ENCODE assay signal across 9 cellular contexts in the genomic region with DNA sequence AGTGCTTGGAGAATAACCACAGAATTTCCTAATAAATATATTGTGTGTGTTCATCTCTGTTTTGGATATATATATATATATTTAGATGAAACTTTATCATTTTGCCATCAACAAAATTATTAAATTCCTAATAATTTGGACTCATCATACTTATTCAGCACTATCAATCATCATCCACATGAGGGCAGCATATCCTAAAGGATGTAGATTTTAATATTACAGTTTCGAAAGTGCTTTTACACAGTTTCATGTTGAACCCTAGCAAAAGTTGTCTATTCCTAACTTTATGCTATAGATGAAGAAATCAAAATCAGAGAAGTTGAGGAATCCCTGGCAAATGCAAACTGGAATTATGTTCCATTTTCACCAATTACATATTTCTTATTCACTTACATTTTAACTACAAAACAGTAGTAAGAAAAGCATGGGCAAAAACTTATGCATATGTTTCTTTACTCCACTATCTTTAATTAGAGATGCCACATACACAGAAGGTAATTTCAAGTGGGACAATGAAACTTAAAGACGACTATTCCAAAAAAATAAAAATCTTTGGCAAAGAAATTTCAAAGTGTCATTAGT. TPM values are rescaled to one million over a fixed set of nuclear protein-coding genes. Genes with fewer than 3 reads are reported as not detected.
DNase-seq lines count a peak whose midpoint lies in the region; ATAC-seq, FAIRE-seq and TF ChIP-seq lines count a peak whose summit lies in the region.
"Had no signal": no experiment of that assay in that cellular context is flagged by ENCODE, and none has a peak within 500 bp of the region (broad histone marks: within the 10 kb centered on the region; RNA-seq: fewer than 3 reads in every experiment).

No MANE protein-coding gene starts in this region.

- no peak overlapping the region for H3K27ac Mint-ChIP-seq in stimulated activated memory B cell treated with anti-CD40 and anti-IgM and Interleukin-4, amounts not matched to agents 10 μg/mL and 1 μg/mL and 100 μg/mL, for 72 hours

- H3K9me3 Mint-ChIP-seq in stimulated activated memory B cell treated with anti-CD40 and anti-IgM and Interleukin-4, amounts not matched to agents 10 μg/mL and 1 μg/mL and 100 μg/mL, for 72 hours, result peaks cover under 1% of the 10 kb centered on the region

- DNase-seq in AG08396 (ENCODE audit: low spot score) (peak; percentile 7), NCI-H1048 (lab: John Stamatoyannopoulos, UW) (peak; percentile 4), brain microvascular endothelial cell (no peak), lung microvascular endothelial cell (ENCODE audit: low read depth in 2 of 2) (peak; percentile 61 to 78), GM12892 (ENCODE audit: insufficient read length) (no peak)

- peak; percentile 30 for TF ChIP-seq CTCF in brain microvascular endothelial cell (IDR thresholded peaks at IDR 0.05; ENCODE audit: low read depth, low read length, missing control alignments)

- H3K4me3 Mint-ChIP-seq in stimulated activated memory B cell treated with anti-CD40 and anti-IgM and Interleukin-4, amounts not matched to agents 10 μg/mL and 1 μg/mL and 100 μg/mL, for 72 hours, result no peak overlapping the region

- H3K36me3 ChIP-seq in brain microvascular endothelial cell (replicated peaks), result no peaks in the 10 kb centered on the region

- no peaks in the 10 kb centered on the region for H3K4me1 Mint-ChIP-seq in stimulated activated memory B cell treated with anti-CD40 and anti-IgM and Interleukin-4, amounts not matched to agents 10 μg/mL and 1 μg/mL and 100 μg/mL, for 72 hours

- no peak for FAIRE-seq in GM12892 (lab: Jason Lieb, UNC)

- no peaks in the 10 kb centered on the region for H3K27me3 Mint-ChIP-seq in stimulated activated memory B cell treated with anti-CD40 and anti-IgM and Interleukin-4, amounts not matched to agents 10 μg/mL and 1 μg/mL and 100 μg/mL, for 72 hours

- ATAC-seq in GM18858 (IDR thresholded peaks at IDR 0.05; ENCODE audit: unreplicated experiment), result peak; percentile 72
- ATAC-seq in stimulated activated memory B cell treated with anti-CD40 and anti-IgM and Interleukin-4, amounts not matched to agents 10 μg/mL and 1 μg/mL and 100 μg/mL, for 72 hours, result no peak
- no peak for ATAC-seq in HG02571 (IDR thresholded peaks at IDR 0.05; ENCODE audit: unreplicated experiment)

- in situ Hi-C loops in brain microvascular endothelial cell (cut with HindIII; ENCODE audit: low pct_ligation_motif_present, low sequenced_read_pairs), result no loop called here

- H3K27ac ChIP-seq in brain microvascular endothelial cell, result no peak overlapping the region

- TF ChIP-seq POLR2A in GM12892 (IDR thresholded peaks at IDR 0.05; ENCODE audit: low read depth, low read length), result no peak

- no peaks in the 10 kb centered on the region for H3K36me3 Mint-ChIP-seq in stimulated activated memory B cell treated with anti-CD40 and anti-IgM and Interleukin-4, amounts not matched to agents 10 μg/mL and 1 μg/mL and 100 μg/mL, for 72 hours

- H3K4me3 ChIP-seq in brain microvascular endothelial cell (ENCODE audit: low read depth, low read length), result no peak overlapping the region

- H3K27me3 ChIP-seq in brain microvascular endothelial cell (replicated peaks), result no peaks in the 10 kb centered on the region

RNA-seq across cellular contexts. Expression of gene UGT2A1, which starts 36.6 kb away (rescaled TPM):
- not detected in 2 replicates for total RNA-seq in lung microvascular endothelial cell
- polyA plus RNA-seq in GM12892 (2012; ENCODE audit: missing spikeins), result not detected
- total RNA-seq: temporal lobe had no signal

RNA-seq across cellular contexts. Expression of gene UGT2A2, which starts 50.2 kb away (rescaled TPM):
- not detected in 2 replicates for total RNA-seq in lung microvascular endothelial cell
- not detected for polyA plus RNA-seq in GM12892 (2012; ENCODE audit: missing spikeins)
- total RNA-seq: temporal lobe had no signal

Comparison
In these comparisons a context has a peak if more than half of its experiments do, and no peak if none do; other contexts are left out.
1. DNase-seq: peak in AG08396 (single experiment), NCI-H1048 (single experiment) and lung microvascular endothelial cell (2 of 2); none in brain microvascular endothelial cell (single experiment) and GM12892 (single experiment).